In the genomic region with DNA sequence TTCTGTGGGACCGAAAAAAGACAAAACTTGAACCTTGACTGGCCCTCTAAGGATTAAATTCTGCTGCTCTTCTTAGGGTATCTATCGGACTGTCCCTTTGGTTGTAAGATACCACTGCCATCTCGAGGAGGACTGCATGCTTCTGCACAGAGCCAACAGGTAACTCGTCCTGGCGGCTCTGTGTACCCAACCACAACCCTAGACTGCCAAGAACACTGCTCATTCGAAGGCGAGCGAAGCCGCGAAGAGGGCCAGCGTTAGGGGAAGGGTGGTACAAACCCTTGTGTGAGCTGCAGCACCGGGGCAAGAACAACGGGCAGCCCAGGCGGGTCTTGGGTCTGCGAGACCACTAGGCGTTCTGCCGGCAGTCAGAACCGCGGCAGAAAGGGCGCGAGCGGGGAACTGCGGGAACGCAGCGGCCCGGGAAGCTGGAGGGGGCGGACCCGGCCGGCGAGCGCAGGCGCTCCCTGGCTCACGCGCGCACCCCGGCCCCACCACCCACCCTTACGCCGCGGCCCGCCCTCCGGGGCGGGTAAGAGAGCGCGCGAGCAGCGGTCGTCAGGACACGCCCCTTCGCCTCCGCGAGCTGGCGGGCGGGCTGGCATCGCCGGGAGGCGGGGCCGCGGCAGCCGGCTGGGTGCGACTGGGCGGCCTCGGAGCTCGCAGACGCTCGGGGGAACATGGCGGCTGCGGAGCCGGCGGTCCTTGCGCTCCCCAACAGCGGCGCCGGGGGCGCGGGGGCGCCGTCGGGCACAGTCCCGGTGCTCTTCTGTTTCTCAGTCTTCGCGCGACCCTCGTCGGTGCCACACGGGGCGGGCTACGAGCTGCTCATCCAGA, we compare ENCODE assay signal across 8 cellular contexts. TPM values are rescaled to one million over a fixed set of nuclear protein-coding genes. Genes with fewer than 3 reads are reported as not detected.
DNase-seq lines count a peak whose midpoint lies in the region; ATAC-seq and TF ChIP-seq lines count a peak whose summit lies in the region.

A gene (plus strand): TSS at position 663 of the 837 bp plus-strand sequence. CDS start 18 bp downstream, at position 681.

- peaks cover 3% of the 10 kb centered on the region for H3F3A ChIP-seq in neural cell (ENCODE audit: insufficient read depth, low read length, poor library complexity, severe bottlenecking)

- H3K4me3 ChIP-seq in HAP-1 (peak within 1 kb of the TSS; percentile 90), fibroblast of the aortic adventitia (ENCODE audit: low read depth, low read length) (peak within 1 kb of the TSS; percentile 97), neural cell (ENCODE audit: low read length) (peak within 1 kb of the TSS; percentile 90)

- H4K20me1 ChIP-seq in neural cell (ENCODE audit: insufficient read depth) = no peaks in the 10 kb centered on the region

- no peaks in the 10 kb centered on the region for H3K36me3 ChIP-seq in HAP-1 (replicated peaks)
- no peaks in the 10 kb centered on the region for H3K36me3 ChIP-seq in neural cell (ENCODE audit: insufficient read depth, low read length)

- H3K79me2 ChIP-seq in neural cell (replicated peaks; ENCODE audit: insufficient read depth, low read length) = no peaks in the 10 kb centered on the region

- H3K9me3 ChIP-seq in HAP-1 = no peaks in the 10 kb centered on the region
- H3K9me3 ChIP-seq in neural cell (ENCODE audit: low read length) = no peaks in the 10 kb centered on the region

- no peaks in the 10 kb centered on the region for H3K9me3 Mint-ChIP-seq in stimulated activated naive CD8-positive, alpha-beta T cell treated with anti-CD3 and anti-CD28 coated beads, Interleukin-15, amount 100 ng/mL, for 72 hours

- H3K27ac Mint-ChIP-seq in stimulated activated naive CD8-positive, alpha-beta T cell treated with anti-CD3 and anti-CD28 coated beads, Interleukin-15, amount 100 ng/mL, for 72 hours = peak within 1 kb of the TSS in 1 of 2 donors; percentile 76

- H3K4me1 ChIP-seq in HAP-1 = peaks cover 15% of the 10 kb centered on the region

- no peaks in the 10 kb centered on the region for H3K27me3 ChIP-seq in HAP-1 (ENCODE audit: low read depth)
- H3K27me3 ChIP-seq in neural cell (ENCODE audit: insufficient read depth, low read depth, low read length) = no peaks in the 10 kb centered on the region

- peak within 1 kb of the TSS; percentile 59 for H3K4me2 ChIP-seq in neural cell (ENCODE audit: low read length)

- peak within 1 kb of the TSS; percentile 64 for H3K27ac ChIP-seq in neural cell (ENCODE audit: low read length)

- H2AFZ ChIP-seq in neural cell (ENCODE audit: low read depth, low read length) = peak within 1 kb of the TSS; percentile 81

- no peaks in the 10 kb centered on the region for H3K9me2 ChIP-seq in neural cell (ENCODE audit: insufficient read depth, low read length)

- peaks cover 26% of the 10 kb centered on the region for H3K4me1 Mint-ChIP-seq in stimulated activated naive CD8-positive, alpha-beta T cell treated with anti-CD3 and anti-CD28 coated beads, Interleukin-15, amount 100 ng/mL, for 72 hours

- peak; percentile 91 for ATAC-seq in stimulated activated naive CD8-positive, alpha-beta T cell treated with anti-CD3 and anti-CD28 coated beads, Interleukin-15, amount 100 ng/mL, for 72 hours

- TF ChIP-seq RAD21 in neural cell (conservative IDR thresholded peaks at IDR 0.05) = peak; percentile 53

- in situ Hi-C loops in HAP-1 (cut with MboI; ENCODE audit: low sequenced_read_pairs) = no loop called here

- peaks cover 18% of the 10 kb centered on the region for H3K27me3 Mint-ChIP-seq in stimulated activated naive CD8-positive, alpha-beta T cell treated with anti-CD3 and anti-CD28 coated beads, Interleukin-15, amount 100 ng/mL, for 72 hours

- TF ChIP-seq CTCF in fibroblast of the aortic adventitia (IDR thresholded peaks at IDR 0.05; ENCODE audit: insufficient read depth, low read length) (no peak), neural cell (IDR thresholded peaks at IDR 0.05; ENCODE audit: poor library complexity, severe bottlenecking) (peak; percentile 73)

- DNase-seq in GDM1 (lab: John Stamatoyannopoulos, UW) (peak; percentile 86), HAP-1 (ENCODE audit: low spot score in 2 of 2) (peak; percentile 92 to 93), M059J (ENCODE audit: low read depth) (peak; percentile 84), SHP77 (lab: John Stamatoyannopoulos, UW) (peak; percentile 67 to 87), fibroblast of the aortic adventitia (ENCODE audit: low read depth) (peak; percentile 79)
- DNase-seq in activated effector memory CD4-positive, alpha-beta T cell treated with Interleukin-2 at 50 U/mL for 16 hours = peak; percentile 91
- DNase-seq in stimulated activated naive CD8-positive, alpha-beta T cell treated with anti-CD3 and anti-CD28 coated beads, Interleukin-15, amount 100 ng/mL, for 72 hours = peak; percentile 91 to 92

- peak; percentile 44 for TF ChIP-seq EP300 in neural cell (conservative IDR thresholded peaks at IDR 0.05; ENCODE audit: poor library complexity, severe bottlenecking)

- H3K4me3 Mint-ChIP-seq in stimulated activated naive CD8-positive, alpha-beta T cell treated with anti-CD3 and anti-CD28 coated beads, Interleukin-15, amount 100 ng/mL, for 72 hours = peak within 1 kb of the TSS; percentile 89 to 90

- peak within 1 kb of the TSS; percentile 77 for H3K9ac ChIP-seq in neural cell (ENCODE audit: low read length)

TF ChIP-seq in neural cell, 6 proteins besides CTCF, POLR2A, EP300 and RAD21:
- peak; percentile 39 for TF ChIP-seq SMC3 (conservative IDR thresholded peaks at IDR 0.05; ENCODE audit: poor library complexity)
- TF ChIP-seq, protein P1, sequence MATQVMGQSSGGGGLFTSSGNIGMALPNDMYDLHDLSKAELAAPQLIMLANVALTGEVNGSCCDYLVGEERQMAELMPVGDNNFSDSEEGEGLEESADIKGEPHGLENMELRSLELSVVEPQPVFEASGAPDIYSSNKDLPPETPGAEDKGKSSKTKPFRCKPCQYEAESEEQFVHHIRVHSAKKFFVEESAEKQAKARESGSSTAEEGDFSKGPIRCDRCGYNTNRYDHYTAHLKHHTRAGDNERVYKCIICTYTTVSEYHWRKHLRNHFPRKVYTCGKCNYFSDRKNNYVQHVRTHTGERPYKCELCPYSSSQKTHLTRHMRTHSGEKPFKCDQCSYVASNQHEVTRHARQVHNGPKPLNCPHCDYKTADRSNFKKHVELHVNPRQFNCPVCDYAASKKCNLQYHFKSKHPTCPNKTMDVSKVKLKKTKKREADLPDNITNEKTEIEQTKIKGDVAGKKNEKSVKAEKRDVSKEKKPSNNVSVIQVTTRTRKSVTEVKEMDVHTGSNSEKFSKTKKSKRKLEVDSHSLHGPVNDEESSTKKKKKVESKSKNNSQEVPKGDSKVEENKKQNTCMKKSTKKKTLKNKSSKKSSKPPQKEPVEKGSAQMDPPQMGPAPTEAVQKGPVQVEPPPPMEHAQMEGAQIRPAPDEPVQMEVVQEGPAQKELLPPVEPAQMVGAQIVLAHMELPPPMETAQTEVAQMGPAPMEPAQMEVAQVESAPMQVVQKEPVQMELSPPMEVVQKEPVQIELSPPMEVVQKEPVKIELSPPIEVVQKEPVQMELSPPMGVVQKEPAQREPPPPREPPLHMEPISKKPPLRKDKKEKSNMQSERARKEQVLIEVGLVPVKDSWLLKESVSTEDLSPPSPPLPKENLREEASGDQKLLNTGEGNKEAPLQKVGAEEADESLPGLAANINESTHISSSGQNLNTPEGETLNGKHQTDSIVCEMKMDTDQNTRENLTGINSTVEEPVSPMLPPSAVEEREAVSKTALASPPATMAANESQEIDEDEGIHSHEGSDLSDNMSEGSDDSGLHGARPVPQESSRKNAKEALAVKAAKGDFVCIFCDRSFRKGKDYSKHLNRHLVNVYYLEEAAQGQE (IDR thresholded peaks at IDR 0.05; ENCODE audit: borderline replicate concordance) = peak; percentile 18
- peak; percentile 68 for TF ChIP-seq TAF1 (IDR thresholded peaks at IDR 0.05; ENCODE audit: low read depth)
- TF ChIP-seq POLR2AphosphoS5 (IDR thresholded peaks at IDR 0.05) = no peak
- no peak for TF ChIP-seq EZH2 (IDR thresholded peaks at IDR 0.05; ENCODE audit: borderline replicate concordance, insufficient read depth, low read length, poor library complexity, severe bottlenecking)
- TF ChIP-seq MXI1 (conservative IDR thresholded peaks at IDR 0.05; ENCODE audit: poor library complexity, severe bottlenecking) = peak; percentile 72

RNA-seq across cellular contexts. Expression of the gene that starts here (rescaled TPM):
- total RNA-seq in M059J (2014; rRNA removed; shearing (Covaris generic)) = 15.9 and 21.0 TPM in 2 replicates
- total RNA-seq in fibroblast of the aortic adventitia (ENCODE audit: low replicate concordance) = 6.6 and 19.7 TPM in 2 replicates
- polyA plus RNA-seq in neural cell = 30.6 and 34.0 TPM in 2 replicates
- 22.0 and 22.4 TPM in 2 replicates for polyA minus RNA-seq in neural cell

Comparison
In these comparisons a context has a peak if more than half of its experiments do, and no peak if none do; other contexts are left out.
1. Peak in every context shown above with its lines: DNase-seq, ATAC-seq, H3K4me3 ChIP-seq and H3K27ac ChIP-seq.